1 cellular context compared by ENCODE assay signal in the genomic region with DNA sequence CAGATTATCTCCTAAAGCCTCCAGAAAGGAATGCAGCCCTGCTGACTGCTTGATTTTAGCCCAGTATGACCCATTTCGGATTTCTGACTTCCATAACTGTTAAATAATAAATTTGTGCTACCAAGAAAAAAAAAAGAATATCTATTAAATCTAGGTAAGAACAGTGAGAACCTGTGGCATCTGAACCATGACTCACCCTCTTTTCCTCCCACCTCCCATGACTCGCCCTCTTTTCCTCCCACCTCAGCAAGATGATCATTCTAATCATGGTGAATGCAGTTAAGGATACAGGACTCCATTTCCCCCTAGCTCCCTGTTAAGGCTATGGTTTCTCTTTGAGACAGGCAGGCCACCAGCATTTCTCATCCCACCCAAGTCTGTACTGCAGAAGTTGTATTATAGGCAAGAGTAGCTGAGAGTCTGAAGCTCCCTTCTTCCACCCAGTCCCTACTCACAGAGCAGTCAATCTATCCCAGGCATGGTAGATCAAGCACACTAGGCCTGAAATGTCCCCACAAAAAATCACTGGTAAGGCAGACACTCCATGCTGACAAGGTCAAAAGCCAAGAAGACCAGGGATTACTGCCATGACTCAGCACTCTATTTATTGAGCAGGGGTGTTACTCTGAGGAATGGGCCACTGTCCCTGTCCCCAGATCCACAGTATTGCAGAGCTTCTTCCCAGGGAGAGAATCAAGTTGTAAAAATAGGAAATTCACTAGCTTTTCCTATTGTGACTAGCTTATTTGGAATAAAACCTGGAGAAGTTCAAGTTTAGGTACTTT.
TF ChIP-seq lines count a peak whose summit lies in the region.

No MANE protein-coding gene starts in this region.

TF ChIP-seq in GM23338, 12 proteins besides CTCF, POLR2A, EP300 and RAD21 (continued from another document):
- TF ChIP-seq, protein P1, sequence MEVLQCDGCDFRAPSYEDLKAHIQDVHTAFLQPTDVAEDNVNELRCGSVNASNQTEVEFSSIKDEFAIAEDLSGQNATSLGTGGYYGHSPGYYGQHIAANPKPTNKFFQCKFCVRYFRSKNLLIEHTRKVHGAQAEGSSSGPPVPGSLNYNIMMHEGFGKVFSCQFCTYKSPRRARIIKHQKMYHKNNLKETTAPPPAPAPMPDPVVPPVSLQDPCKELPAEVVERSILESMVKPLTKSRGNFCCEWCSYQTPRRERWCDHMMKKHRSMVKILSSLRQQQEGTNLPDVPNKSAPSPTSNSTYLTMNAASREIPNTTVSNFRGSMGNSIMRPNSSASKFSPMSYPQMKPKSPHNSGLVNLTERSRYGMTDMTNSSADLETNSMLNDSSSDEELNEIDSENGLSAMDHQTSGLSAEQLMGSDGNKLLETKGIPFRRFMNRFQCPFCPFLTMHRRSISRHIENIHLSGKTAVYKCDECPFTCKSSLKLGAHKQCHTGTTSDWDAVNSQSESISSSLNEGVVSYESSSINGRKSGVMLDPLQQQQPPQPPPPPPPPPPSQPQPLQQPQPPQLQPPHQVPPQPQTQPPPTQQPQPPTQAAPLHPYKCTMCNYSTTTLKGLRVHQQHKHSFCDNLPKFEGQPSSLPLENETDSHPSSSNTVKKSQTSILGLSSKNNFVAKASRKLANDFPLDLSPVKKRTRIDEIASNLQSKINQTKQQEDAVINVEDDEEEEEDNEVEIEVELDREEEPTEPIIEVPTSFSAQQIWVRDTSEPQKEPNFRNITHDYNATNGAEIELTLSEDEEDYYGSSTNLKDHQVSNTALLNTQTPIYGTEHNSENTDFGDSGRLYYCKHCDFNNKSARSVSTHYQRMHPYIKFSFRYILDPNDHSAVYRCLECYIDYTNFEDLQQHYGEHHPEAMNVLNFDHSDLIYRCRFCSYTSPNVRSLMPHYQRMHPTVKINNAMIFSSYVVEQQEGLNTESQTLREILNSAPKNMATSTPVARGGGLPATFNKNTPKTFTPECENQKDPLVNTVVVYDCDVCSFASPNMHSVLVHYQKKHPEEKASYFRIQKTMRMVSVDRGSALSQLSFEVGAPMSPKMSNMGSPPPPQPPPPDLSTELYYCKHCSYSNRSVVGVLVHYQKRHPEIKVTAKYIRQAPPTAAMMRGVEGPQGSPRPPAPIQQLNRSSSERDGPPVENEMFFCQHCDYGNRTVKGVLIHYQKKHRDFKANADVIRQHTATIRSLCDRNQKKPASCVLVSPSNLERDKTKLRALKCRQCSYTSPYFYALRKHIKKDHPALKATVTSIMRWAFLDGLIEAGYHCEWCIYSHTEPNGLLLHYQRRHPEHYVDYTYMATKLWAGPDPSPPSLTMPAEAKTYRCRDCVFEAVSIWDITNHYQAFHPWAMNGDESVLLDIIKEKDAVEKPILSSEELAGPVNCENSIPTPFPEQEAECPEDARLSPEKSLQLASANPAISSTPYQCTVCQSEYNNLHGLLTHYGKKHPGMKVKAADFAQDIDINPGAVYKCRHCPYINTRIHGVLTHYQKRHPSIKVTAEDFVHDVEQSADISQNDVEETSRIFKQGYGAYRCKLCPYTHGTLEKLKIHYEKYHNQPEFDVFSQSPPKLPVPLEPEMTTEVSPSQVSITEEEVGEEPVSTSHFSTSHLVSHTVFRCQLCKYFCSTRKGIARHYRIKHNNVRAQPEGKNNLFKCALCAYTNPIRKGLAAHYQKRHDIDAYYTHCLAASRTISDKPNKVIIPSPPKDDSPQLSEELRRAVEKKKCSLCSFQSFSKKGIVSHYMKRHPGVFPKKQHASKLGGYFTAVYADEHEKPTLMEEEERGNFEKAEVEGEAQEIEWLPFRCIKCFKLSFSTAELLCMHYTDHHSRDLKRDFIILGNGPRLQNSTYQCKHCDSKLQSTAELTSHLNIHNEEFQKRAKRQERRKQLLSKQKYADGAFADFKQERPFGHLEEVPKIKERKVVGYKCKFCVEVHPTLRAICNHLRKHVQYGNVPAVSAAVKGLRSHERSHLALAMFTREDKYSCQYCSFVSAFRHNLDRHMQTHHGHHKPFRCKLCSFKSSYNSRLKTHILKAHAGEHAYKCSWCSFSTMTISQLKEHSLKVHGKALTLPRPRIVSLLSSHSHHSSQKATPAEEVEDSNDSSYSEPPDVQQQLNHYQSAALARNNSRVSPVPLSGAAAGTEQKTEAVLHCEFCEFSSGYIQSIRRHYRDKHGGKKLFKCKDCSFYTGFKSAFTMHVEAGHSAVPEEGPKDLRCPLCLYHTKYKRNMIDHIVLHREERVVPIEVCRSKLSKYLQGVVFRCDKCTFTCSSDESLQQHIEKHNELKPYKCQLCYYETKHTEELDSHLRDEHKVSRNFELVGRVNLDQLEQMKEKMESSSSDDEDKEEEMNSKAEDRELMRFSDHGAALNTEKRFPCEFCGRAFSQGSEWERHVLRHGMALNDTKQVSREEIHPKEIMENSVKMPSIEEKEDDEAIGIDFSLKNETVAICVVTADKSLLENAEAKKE (CRISPR knock-in tag; IDR thresholded peaks at IDR 0.05): no peak
- no peak for TF ChIP-seq NANOG (IDR thresholded peaks at IDR 0.05; ENCODE audit: borderline replicate concordance)
- TF ChIP-seq, protein P2, sequence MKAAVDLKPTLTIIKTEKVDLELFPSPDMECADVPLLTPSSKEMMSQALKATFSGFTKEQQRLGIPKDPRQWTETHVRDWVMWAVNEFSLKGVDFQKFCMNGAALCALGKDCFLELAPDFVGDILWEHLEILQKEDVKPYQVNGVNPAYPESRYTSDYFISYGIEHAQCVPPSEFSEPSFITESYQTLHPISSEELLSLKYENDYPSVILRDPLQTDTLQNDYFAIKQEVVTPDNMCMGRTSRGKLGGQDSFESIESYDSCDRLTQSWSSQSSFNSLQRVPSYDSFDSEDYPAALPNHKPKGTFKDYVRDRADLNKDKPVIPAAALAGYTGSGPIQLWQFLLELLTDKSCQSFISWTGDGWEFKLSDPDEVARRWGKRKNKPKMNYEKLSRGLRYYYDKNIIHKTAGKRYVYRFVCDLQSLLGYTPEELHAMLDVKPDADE (IDR thresholded peaks at IDR 0.05): no peak
- no peak for TF ChIP-seq CREB1 (CRISPR knock-in tag; IDR thresholded peaks at IDR 0.05; ENCODE audit: low read depth)
- TF ChIP-seq EZH2phosphoT487 (IDR thresholded peaks at IDR 0.05; ENCODE audit: unreplicated experiment): no peak
- no peak for TF ChIP-seq JUNB (IDR thresholded peaks at IDR 0.05; ENCODE audit: unreplicated experiment)
- TF ChIP-seq EZH2 (IDR thresholded peaks at IDR 0.05; ENCODE audit: low read depth, unreplicated experiment): no peak
- TF ChIP-seq POLR2AphosphoS5 (IDR thresholded peaks at IDR 0.05; ENCODE audit: low read depth): no peak
